8 cellular contexts compared by ENCODE assay signal in the genomic region with DNA sequence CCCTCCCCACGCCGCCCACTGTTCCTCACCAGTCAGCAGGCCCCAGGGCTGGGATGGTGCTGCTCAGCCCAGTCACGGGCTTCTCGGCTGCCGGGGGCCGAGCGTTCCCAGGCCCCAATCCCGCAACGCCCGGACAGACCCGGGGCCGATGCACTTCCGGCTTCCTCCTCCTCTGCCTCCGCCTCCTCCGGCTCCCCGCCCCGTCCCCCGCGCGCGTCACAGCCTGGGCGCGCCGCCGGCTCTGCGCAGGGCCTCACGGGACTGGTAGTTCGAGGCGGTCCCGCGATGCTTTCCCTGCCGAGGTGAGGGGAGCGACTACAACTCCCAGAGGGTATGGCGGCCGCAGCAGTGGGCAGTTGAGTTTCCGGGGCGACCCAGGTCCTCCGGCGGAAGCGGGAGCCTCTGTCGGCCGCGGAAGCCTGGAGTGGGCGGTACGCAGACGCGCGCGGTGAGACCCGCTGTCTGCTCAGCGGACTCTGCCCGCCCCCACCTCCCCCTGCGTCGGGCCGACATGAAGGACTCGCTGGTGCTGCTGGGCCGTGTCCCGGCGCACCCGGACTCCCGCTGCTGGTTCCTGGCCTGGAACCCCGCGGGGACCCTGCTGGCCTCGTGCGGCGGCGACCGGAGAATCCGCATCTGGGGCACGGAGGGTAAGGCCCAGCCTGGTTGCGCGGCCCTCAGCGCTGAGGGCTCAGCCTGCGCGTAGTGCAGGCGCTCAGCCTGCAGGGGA. TPM values are rescaled to one million over a fixed set of nuclear protein-coding genes. Genes with fewer than 3 reads are reported as not detected.
DNase-seq lines count a peak whose midpoint lies in the region; ATAC-seq and TF ChIP-seq lines count a peak whose summit lies in the region.

A gene (plus strand): TSS at position 386 of the 730 bp plus-strand sequence. CDS start 126 bp downstream, at position 512.
A gene with protein sequence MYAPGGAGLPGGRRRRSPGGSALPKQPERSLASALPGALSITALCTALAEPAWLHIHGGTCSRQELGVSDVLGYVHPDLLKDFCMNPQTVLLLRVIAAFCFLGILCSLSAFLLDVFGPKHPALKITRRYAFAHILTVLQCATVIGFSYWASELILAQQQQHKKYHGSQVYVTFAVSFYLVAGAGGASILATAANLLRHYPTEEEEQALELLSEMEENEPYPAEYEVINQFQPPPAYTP (minus strand): TSS at position 158 of the 730 bp plus-strand sequence. CDS start 616 bp downstream, outside the sequence.

- no peaks in the 10 kb centered on the region for H3K9me3 ChIP-seq in SK-N-SH

- DNase-seq in NCI-H1048 (lab: John Stamatoyannopoulos, UW) (peak; percentile 94), SK-N-SH (peak; percentile 97), globus pallidus (ENCODE audit: low spot score) (peak; percentile 97), occipital lobe (lab: John Stamatoyannopoulos, UW) (peak; percentile 98)
- peak; percentile 98 for DNase-seq in activated naive CD4-positive, alpha-beta T cell treated with anti-CD3 and anti-CD28 coated beads, Interleukin-2, amount 50 U/mL, for 16 hours

- peaks cover 36% of the 10 kb centered on the region for H4K20me1 ChIP-seq in SK-N-SH (ENCODE audit: insufficient read depth)

- CTCF ChIA-PET in SK-N-SH (lab: Yijun Ruan, JAX) = interaction anchor here (1.0 to 2.1 kb wide), 7 partner anchors 10 to 243 kb away, joined by 3 to 8 read pairs (median 4); a partner anchor contains a TSS

- H3K27me3 ChIP-seq in SK-N-SH (ENCODE audit: insufficient read depth) = no peaks in the 10 kb centered on the region

- peaks cover 36% of the 10 kb centered on the region in 2 experiments for H3K36me3 ChIP-seq in SK-N-SH (replicated peaks in 1 of 2; ENCODE audit: control insufficient read depth in 1 of 2, insufficient read depth in 2 of 2, low read length in 1 of 2)

- H3K9ac ChIP-seq in SK-N-SH = peak within 1 kb of the TSS; percentile 83

- peaks cover 82% of the 10 kb centered on the region for H3K79me2 ChIP-seq in SK-N-SH (ENCODE audit: insufficient read depth)

- H3K4me3 ChIP-seq in GM08714 (ENCODE audit: low read length) (peak within 1 kb of the TSS; percentile 90), SK-N-SH (ENCODE audit: low read depth in 2 of 2, low read length in 1 of 2) (peak within 1 kb of the TSS; percentile 73 to 96)

- 0% methylated on average over 19 of the region's 76 CpGs for WGBS in SK-N-SH (ENCODE audit: low lambda C conversion rate)

- TF ChIP-seq EP300 in SK-N-SH (IDR thresholded peaks at IDR 0.05; ENCODE audit: borderline replicate concordance in 1 of 2, low read depth in 1 of 2, low read length in 1 of 2) = no peak

- POLR2A ChIA-PET in SK-N-SH (lab: Yijun Ruan, JAX) = interaction anchor here (0.6 to 1.6 kb wide), 3 partner anchors 55 to 273 kb away, joined by 3 to 4 read pairs (median 3); a partner anchor contains a TSS

- ATAC-seq in HG02571 (IDR thresholded peaks at IDR 0.05; ENCODE audit: unreplicated experiment) = peak; percentile 90

- TF ChIP-seq RAD21 in SK-N-SH (IDR thresholded peaks at IDR 0.05; ENCODE audit: low read length) = no peak

- H3K27ac ChIP-seq in SK-N-SH (ENCODE audit: low read depth in 2 of 2, low read length in 1 of 2) (peak within 1 kb of the TSS; percentile 79 to 90), temporal lobe (ENCODE audit: low read depth, low read length) (no peak within 1 kb of the TSS)

- peak within 1 kb of the TSS; percentile 96 for H3K4me2 ChIP-seq in SK-N-SH

- H2AFZ ChIP-seq in SK-N-SH (ENCODE audit: low read depth) = peak within 1 kb of the TSS; percentile 68; the same call in 1 of the 2 replicates

- TF ChIP-seq CTCF in SK-N-SH (IDR thresholded peaks at IDR 0.05) = no peak; the same call in 1 of the 2 replicates

- H3K9me2 ChIP-seq in SK-N-SH = no peaks in the 10 kb centered on the region

- H3K4me1 ChIP-seq in SK-N-SH (ENCODE audit: control insufficient read depth in 1 of 2, insufficient read depth in 2 of 2, low read depth in 1 of 2, low read length in 1 of 2) = peaks cover 19 to 26% of the 10 kb centered on the region in 2 experiments; a peak in 3 of 4 replicates

- peaks cover 14% of the 10 kb centered on the region for H3F3A ChIP-seq in SK-N-SH (replicated peaks; ENCODE audit: insufficient read depth)

TF ChIP-seq in SK-N-SH, 30 proteins besides CTCF, POLR2A, EP300 and RAD21 (continues in another document):
- TF ChIP-seq RFX5 (IDR thresholded peaks at IDR 0.05; ENCODE audit: low read length) = no peak
- no peak for TF ChIP-seq FOXM1 (IDR thresholded peaks at IDR 0.05; ENCODE audit: low read depth)
- TF ChIP-seq, protein P1, sequence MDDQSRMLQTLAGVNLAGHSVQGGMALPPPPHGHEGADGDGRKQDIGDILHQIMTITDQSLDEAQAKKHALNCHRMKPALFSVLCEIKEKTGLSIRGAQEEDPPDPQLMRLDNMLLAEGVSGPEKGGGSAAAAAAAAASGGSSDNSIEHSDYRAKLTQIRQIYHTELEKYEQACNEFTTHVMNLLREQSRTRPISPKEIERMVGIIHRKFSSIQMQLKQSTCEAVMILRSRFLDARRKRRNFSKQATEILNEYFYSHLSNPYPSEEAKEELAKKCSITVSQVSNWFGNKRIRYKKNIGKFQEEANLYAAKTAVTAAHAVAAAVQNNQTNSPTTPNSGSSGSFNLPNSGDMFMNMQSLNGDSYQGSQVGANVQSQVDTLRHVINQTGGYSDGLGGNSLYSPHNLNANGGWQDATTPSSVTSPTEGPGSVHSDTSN (IDR thresholded peaks at IDR 0.05) = no peak
- no peak for TF ChIP-seq SMC3 (IDR thresholded peaks at IDR 0.05; ENCODE audit: low read depth, low read length)
- no peak for TF ChIP-seq TCF12 (IDR thresholded peaks at IDR 0.05)
- peak; percentile 70; the same call in 1 of the 2 replicates for TF ChIP-seq SIN3A (IDR thresholded peaks at IDR 0.05; ENCODE audit: borderline replicate concordance, low read depth, low read length)
- TF ChIP-seq, protein P2, sequence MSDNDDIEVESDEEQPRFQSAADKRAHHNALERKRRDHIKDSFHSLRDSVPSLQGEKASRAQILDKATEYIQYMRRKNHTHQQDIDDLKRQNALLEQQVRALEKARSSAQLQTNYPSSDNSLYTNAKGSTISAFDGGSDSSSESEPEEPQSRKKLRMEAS (IDR thresholded peaks at IDR 0.05; ENCODE audit: low read depth) = peak; percentile 83
- TF ChIP-seq NRF1 (IDR thresholded peaks at IDR 0.05; ENCODE audit: low read depth, low read length) = peak; percentile 81
- TF ChIP-seq RXRA (IDR thresholded peaks at IDR 0.05; ENCODE audit: borderline replicate concordance, low read depth) = no peak
- peak; percentile 68 for TF ChIP-seq MXI1 (IDR thresholded peaks at IDR 0.05; ENCODE audit: low read depth, low read length)
- peak; percentile 95 for TF ChIP-seq ELF1 (IDR thresholded peaks at IDR 0.05)
- no peak for TF ChIP-seq FOSL2 (IDR thresholded peaks at IDR 0.05; ENCODE audit: borderline replicate concordance, low read depth)
- TF ChIP-seq JUND (IDR thresholded peaks at IDR 0.05) = no peak
- TF ChIP-seq EZH2phosphoT487 (IDR thresholded peaks at IDR 0.05; ENCODE audit: borderline replicate concordance, low read depth) = no peak
- no peak for TF ChIP-seq RCOR1 (IDR thresholded peaks at IDR 0.05; ENCODE audit: low read length)
- TF ChIP-seq, protein P3, sequence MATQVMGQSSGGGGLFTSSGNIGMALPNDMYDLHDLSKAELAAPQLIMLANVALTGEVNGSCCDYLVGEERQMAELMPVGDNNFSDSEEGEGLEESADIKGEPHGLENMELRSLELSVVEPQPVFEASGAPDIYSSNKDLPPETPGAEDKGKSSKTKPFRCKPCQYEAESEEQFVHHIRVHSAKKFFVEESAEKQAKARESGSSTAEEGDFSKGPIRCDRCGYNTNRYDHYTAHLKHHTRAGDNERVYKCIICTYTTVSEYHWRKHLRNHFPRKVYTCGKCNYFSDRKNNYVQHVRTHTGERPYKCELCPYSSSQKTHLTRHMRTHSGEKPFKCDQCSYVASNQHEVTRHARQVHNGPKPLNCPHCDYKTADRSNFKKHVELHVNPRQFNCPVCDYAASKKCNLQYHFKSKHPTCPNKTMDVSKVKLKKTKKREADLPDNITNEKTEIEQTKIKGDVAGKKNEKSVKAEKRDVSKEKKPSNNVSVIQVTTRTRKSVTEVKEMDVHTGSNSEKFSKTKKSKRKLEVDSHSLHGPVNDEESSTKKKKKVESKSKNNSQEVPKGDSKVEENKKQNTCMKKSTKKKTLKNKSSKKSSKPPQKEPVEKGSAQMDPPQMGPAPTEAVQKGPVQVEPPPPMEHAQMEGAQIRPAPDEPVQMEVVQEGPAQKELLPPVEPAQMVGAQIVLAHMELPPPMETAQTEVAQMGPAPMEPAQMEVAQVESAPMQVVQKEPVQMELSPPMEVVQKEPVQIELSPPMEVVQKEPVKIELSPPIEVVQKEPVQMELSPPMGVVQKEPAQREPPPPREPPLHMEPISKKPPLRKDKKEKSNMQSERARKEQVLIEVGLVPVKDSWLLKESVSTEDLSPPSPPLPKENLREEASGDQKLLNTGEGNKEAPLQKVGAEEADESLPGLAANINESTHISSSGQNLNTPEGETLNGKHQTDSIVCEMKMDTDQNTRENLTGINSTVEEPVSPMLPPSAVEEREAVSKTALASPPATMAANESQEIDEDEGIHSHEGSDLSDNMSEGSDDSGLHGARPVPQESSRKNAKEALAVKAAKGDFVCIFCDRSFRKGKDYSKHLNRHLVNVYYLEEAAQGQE (IDR thresholded peaks at IDR 0.05; ENCODE audit: low read depth, low read length) = no peak
- peak; percentile 67; the same call in 1 of the 2 replicates for TF ChIP-seq POLR2AphosphoS5 (IDR thresholded peaks at IDR 0.05; ENCODE audit: low read depth, low read length)
- peak; percentile 51; the same call in 1 of the 2 replicates for TF ChIP-seq YY1 (IDR thresholded peaks at IDR 0.05; ENCODE audit: low read depth)
- TF ChIP-seq TAF1 (IDR thresholded peaks at IDR 0.05; ENCODE audit: borderline replicate concordance, low read depth, low read length) = no peak
- TF ChIP-seq, protein P4, sequence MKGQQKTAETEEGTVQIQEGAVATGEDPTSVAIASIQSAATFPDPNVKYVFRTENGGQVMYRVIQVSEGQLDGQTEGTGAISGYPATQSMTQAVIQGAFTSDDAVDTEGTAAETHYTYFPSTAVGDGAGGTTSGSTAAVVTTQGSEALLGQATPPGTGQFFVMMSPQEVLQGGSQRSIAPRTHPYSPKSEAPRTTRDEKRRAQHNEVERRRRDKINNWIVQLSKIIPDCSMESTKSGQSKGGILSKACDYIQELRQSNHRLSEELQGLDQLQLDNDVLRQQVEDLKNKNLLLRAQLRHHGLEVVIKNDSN (IDR thresholded peaks at IDR 0.05; ENCODE audit: borderline replicate concordance, low read depth) = no peak

RNA-seq across cellular contexts. Expression of the first gene that starts in this region (rescaled TPM):
- 120 and 158 TPM in 2 replicates for polyA plus RNA-seq in SK-N-SH (2012; rRNA removed)
- polyA plus RNA-seq in SK-N-SH (2012; cell fraction: cytosol; rRNA removed) = 85.4 and 125 TPM in 2 replicates
- 188 and 242 TPM in 2 replicates for polyA plus RNA-seq in SK-N-SH (2012; cell fraction: nucleus; rRNA removed)
- 80.3 TPM for total RNA-seq in occipital lobe
- total RNA-seq in temporal lobe = 56.3 TPM

RNA-seq across cellular contexts. Expression of the second gene that starts in this region (rescaled TPM):
- polyA plus RNA-seq in SK-N-SH (2012; rRNA removed) = 40.9 and 47.9 TPM in 2 replicates
- 25.6 and 37.1 TPM in 2 replicates for polyA plus RNA-seq in SK-N-SH (2012; cell fraction: cytosol; rRNA removed)
- polyA plus RNA-seq in SK-N-SH (2012; cell fraction: nucleus; rRNA removed) = 20.5 and 32.1 TPM in 2 replicates
- total RNA-seq in occipital lobe = 19.7 TPM
- total RNA-seq in temporal lobe = 16.0 TPM
